In the genomic region with DNA sequence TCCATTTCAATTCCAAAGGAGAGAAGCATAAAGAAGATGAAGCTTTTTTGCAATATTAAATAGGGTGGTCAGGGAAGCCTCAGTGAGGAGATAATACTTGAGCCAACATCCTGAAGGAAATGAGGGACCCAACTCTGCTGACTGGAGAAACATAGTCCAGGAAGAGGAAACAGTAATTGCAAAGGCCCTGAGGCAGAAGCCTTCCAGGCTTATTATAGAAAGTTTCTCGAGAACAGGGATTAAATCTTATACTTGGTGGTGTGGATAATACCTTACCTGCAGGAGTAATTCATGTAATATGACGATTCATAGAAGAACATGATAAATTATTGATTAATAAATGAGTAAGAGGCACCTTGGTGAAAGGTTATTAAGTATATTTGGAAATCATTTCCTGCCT, we compare ENCODE assay signal across 15 cellular contexts. TPM values are rescaled to one million over a fixed set of nuclear protein-coding genes. Genes with fewer than 3 reads are reported as not detected.
DNase-seq lines count a peak whose midpoint lies in the region; ATAC-seq and TF ChIP-seq lines count a peak whose summit lies in the region.
"Had no signal": no experiment of that assay in that cellular context is flagged by ENCODE, and none has a peak within 500 bp of the region (broad histone marks: within the 10 kb centered on the region; RNA-seq: fewer than 3 reads in every experiment).

No MANE protein-coding gene starts in this region.

- no peak overlapping the region for H3K4me2 ChIP-seq in GM23248 (ENCODE audit: unreplicated experiment)

- no peak for DNase-seq in CD4-positive, CD25-positive, alpha-beta regulatory T cell
- DNase-seq in GM23248 (no peak), HFFc6 (no peak), HAP-1 (ENCODE audit: low spot score in 2 of 2) (no peak)
- DNase-seq in naive thymus-derived CD4-positive, alpha-beta T cell = no peak
- DNase-seq: activated effector memory CD4-positive, alpha-beta T cell treated with anti-CD3 and anti-CD28 coated beads, Interleukin-2, amount 50 U/mL, for 16 hours; dermis blood vessel endothelial cell; DMS153; esophagus squamous epithelium; heart left ventricle; NCI-H2107; posterior cingulate gyrus; thyroid gland had no signal

- H3K27me3 ChIP-seq in CD4-positive, CD25-positive, alpha-beta regulatory T cell (ENCODE audit: control insufficient read depth, insufficient read depth, low read length) = peaks cover 10% of the 10 kb centered on the region
- H3K27me3 ChIP-seq in GM23248 (replicated peaks; ENCODE audit: insufficient read depth) (no peaks in the 10 kb centered on the region), HAP-1 (ENCODE audit: low read depth) (no peaks in the 10 kb centered on the region)
- H3K27me3 ChIP-seq in naive thymus-derived CD4-positive, alpha-beta T cell (ENCODE audit: control insufficient read depth in 2 of 2, insufficient read depth in 2 of 2, low read length in 2 of 2) = no peaks in the 10 kb centered on the region
- H3K27me3 ChIP-seq: heart left ventricle, thyroid gland had no signal

- peaks cover 9% of the 10 kb centered on the region for H3K36me3 Mint-ChIP-seq in CD4-positive, CD25-positive, alpha-beta regulatory T cell
- peaks cover 44% of the 10 kb centered on the region for H3K36me3 Mint-ChIP-seq in activated T-helper 17 cell treated with anti-CD3 and anti-CD28 coated beads, Interleukin-2, amount 50 U/mL, for 72 hours (ENCODE audit: low read depth)
- H3K36me3 Mint-ChIP-seq in naive thymus-derived CD4-positive, alpha-beta T cell = peaks cover 0 to 12% (median 8%) of the 10 kb centered on the region in 5 donors
- H3K36me3 Mint-ChIP-seq in HFFc6 (ENCODE audit: low read depth) = peaks cover 7% of the 10 kb centered on the region

- H2AFZ ChIP-seq in GM23248 = peak overlapping the region; percentile 100

- H3F3A ChIP-seq in GM23248 (ENCODE audit: insufficient read depth) = no peaks in the 10 kb centered on the region

- no peak overlapping the region for H3K27ac ChIP-seq in CD4-positive, CD25-positive, alpha-beta regulatory T cell (ENCODE audit: insufficient read depth, low read length, poor library complexity, severe bottlenecking)
- no peak overlapping the region for H3K27ac ChIP-seq in GM23248
- no peak overlapping the region for H3K27ac ChIP-seq in naive thymus-derived CD4-positive, alpha-beta T cell (ENCODE audit: low read depth, low read length)

- H3K27me3 Mint-ChIP-seq in CD4-positive, CD25-positive, alpha-beta regulatory T cell = peaks cover 24% of the 10 kb centered on the region
- no peaks in the 10 kb centered on the region for H3K27me3 Mint-ChIP-seq in activated T-helper 17 cell treated with anti-CD3 and anti-CD28 coated beads, Interleukin-2, amount 50 U/mL, for 72 hours
- peaks cover 0 to 7% (median 4%) of the 10 kb centered on the region in 5 donors for H3K27me3 Mint-ChIP-seq in naive thymus-derived CD4-positive, alpha-beta T cell
- peaks cover 4% of the 10 kb centered on the region for H3K27me3 Mint-ChIP-seq in HFFc6 (ENCODE audit: insufficient read depth)

- H3K9me3 ChIP-seq in CD4-positive, CD25-positive, alpha-beta regulatory T cell (ENCODE audit: control insufficient read depth in 2 of 2, low read length in 2 of 2) = no peaks in the 10 kb centered on the region
- H3K9me3 ChIP-seq in GM23248 (ENCODE audit: low read depth) = no peaks in the 10 kb centered on the region
- no peaks in the 10 kb centered on the region for H3K9me3 ChIP-seq in naive thymus-derived CD4-positive, alpha-beta T cell (ENCODE audit: control insufficient read depth in 2 of 3, low read length in 3 of 3)
- no peaks in the 10 kb centered on the region for H3K9me3 ChIP-seq in HAP-1
- H3K9me3 ChIP-seq: esophagus squamous epithelium, heart left ventricle, thyroid gland had no signal

- CTCF ChIA-PET in naive thymus-derived CD4-positive, alpha-beta T cell (lab: Charles Lee) = no interaction called here

- no peak overlapping the region for H3K9ac ChIP-seq in GM23248

- no peaks in the 10 kb centered on the region for H3K9me2 ChIP-seq in GM23248 (ENCODE audit: insufficient read depth)

- H3K79me2 ChIP-seq in GM23248 (ENCODE audit: insufficient read depth) = peaks cover 18% of the 10 kb centered on the region

- peaks cover 0 to 1% (median 0%) of the 10 kb centered on the region in 7 donors for H3K9me3 Mint-ChIP-seq in CD4-positive, CD25-positive, alpha-beta regulatory T cell
- no peaks in the 10 kb centered on the region for H3K9me3 Mint-ChIP-seq in activated T-helper 17 cell treated with anti-CD3 and anti-CD28 coated beads, Interleukin-2, amount 50 U/mL, for 72 hours
- peaks cover 0 to 3% (median 0%) of the 10 kb centered on the region in 11 donors for H3K9me3 Mint-ChIP-seq in naive thymus-derived CD4-positive, alpha-beta T cell
- no peaks in the 10 kb centered on the region; the same call in 1 of the 2 replicates for H3K9me3 Mint-ChIP-seq in HFFc6

- no peak for TF ChIP-seq CTCF in HFFc6 (IDR thresholded peaks at IDR 0.05)

- H3K4me1 Mint-ChIP-seq in CD4-positive, CD25-positive, alpha-beta regulatory T cell = peaks cover 11 to 24% (median 20%) of the 10 kb centered on the region in 4 donors
- H3K4me1 Mint-ChIP-seq in activated T-helper 17 cell treated with anti-CD3 and anti-CD28 coated beads, Interleukin-2, amount 50 U/mL, for 72 hours = peaks cover 14% of the 10 kb centered on the region
- H3K4me1 Mint-ChIP-seq in naive thymus-derived CD4-positive, alpha-beta T cell = peaks cover 14 to 38% (median 25%) of the 10 kb centered on the region in 7 donors
- peaks cover 30% of the 10 kb centered on the region for H3K4me1 Mint-ChIP-seq in HFFc6 (ENCODE audit: low read depth)

- no peaks in the 10 kb centered on the region for H4K20me1 ChIP-seq in GM23248 (ENCODE audit: insufficient read depth)

- POLR2A ChIA-PET in naive thymus-derived CD4-positive, alpha-beta T cell (lab: Charles Lee) = interaction anchor here (1.0 kb wide), 1 partner anchor 15 kb away, joined by 3 read pairs; no protein-coding TSS in a partner anchor

- no peak overlapping the region for H3K27ac Mint-ChIP-seq in CD4-positive, CD25-positive, alpha-beta regulatory T cell
- H3K27ac Mint-ChIP-seq in activated T-helper 17 cell treated with anti-CD3 and anti-CD28 coated beads, Interleukin-2, amount 50 U/mL, for 72 hours = no peak overlapping the region
- H3K27ac Mint-ChIP-seq in naive thymus-derived CD4-positive, alpha-beta T cell = peak overlapping the region in 2 of 9 donors; percentile 30 to 98
- H3K27ac Mint-ChIP-seq in HFFc6 = no peak overlapping the region

- H3K36me3 ChIP-seq in CD4-positive, CD25-positive, alpha-beta regulatory T cell (ENCODE audit: control insufficient read depth, insufficient read depth, low read length) = no peaks in the 10 kb centered on the region
- H3K36me3 ChIP-seq in GM23248 (ENCODE audit: low read depth) (no peaks in the 10 kb centered on the region), HAP-1 (replicated peaks) (peaks cover 15% of the 10 kb centered on the region)
- peaks cover 0 to 7% (median 0%) of the 10 kb centered on the region in 3 experiments for H3K36me3 ChIP-seq in naive thymus-derived CD4-positive, alpha-beta T cell (ENCODE audit: control insufficient read depth in 2 of 3, insufficient read depth in 3 of 3, low read length in 3 of 3)
- H3K36me3 ChIP-seq: thyroid gland had no signal

- 89 to 94% methylated on average over 2 of the region's 2 CpGs for WGBS in GM23248 (ENCODE audit: low coverage in 1 of 2, low lambda C conversion rate in 2 of 2, missing lambda C conversion rate in 2 of 2), 2 experiments

- H3K4me3 ChIP-seq in CD4-positive, CD25-positive, alpha-beta regulatory T cell (ENCODE audit: low read depth, low read length) = peak overlapping the region; percentile 98
- H3K4me3 ChIP-seq in GM23248 (no peak overlapping the region), HAP-1 (no peak overlapping the region)
- no peak overlapping the region for H3K4me3 ChIP-seq in naive thymus-derived CD4-positive, alpha-beta T cell (ENCODE audit: low read length)

- peaks cover 13% of the 10 kb centered on the region for H3K4me1 ChIP-seq in CD4-positive, CD25-positive, alpha-beta regulatory T cell (ENCODE audit: control insufficient read depth, insufficient read depth, low read length, poor library complexity, severe bottlenecking)
- H3K4me1 ChIP-seq in GM23248 (ENCODE audit: insufficient read depth) (0 out of 2 replicates have a peak, but pooled peaks cover 3% of the 10 kb centered on the region), HAP-1 (peaks cover 33% of the 10 kb centered on the region)
- H3K4me1 ChIP-seq in naive thymus-derived CD4-positive, alpha-beta T cell (ENCODE audit: control insufficient read depth in 2 of 2, insufficient read depth in 2 of 2, low read length in 2 of 2) = peaks cover 0 to 8% of the 10 kb centered on the region in 2 donors

- intact Hi-C loops in naive thymus-derived CD4-positive, alpha-beta T cell (cut with micrococcal nuclease) = loop anchor here (1.0 to 10.0 kb wide), 10 partner anchors 95 to 1500 kb away; a partner anchor contains a TSS

- ATAC-seq in CD4-positive, CD25-positive, alpha-beta regulatory T cell (ENCODE audit: low read depth in 2 of 2) = no peak
- ATAC-seq in activated T-helper 17 cell treated with anti-CD3 and anti-CD28 coated beads, Interleukin-2, amount 50 U/mL, for 72 hours (replicated peaks) = no peak
- no peak for ATAC-seq in naive thymus-derived CD4-positive, alpha-beta T cell
- no peak for ATAC-seq in HG02623 (IDR thresholded peaks at IDR 0.05; ENCODE audit: unreplicated experiment)

- H3K4me3 Mint-ChIP-seq in CD4-positive, CD25-positive, alpha-beta regulatory T cell = peak overlapping the region; percentile 42 to 97 (median 58)
- peak overlapping the region; percentile 98 for H3K4me3 Mint-ChIP-seq in activated T-helper 17 cell treated with anti-CD3 and anti-CD28 coated beads, Interleukin-2, amount 50 U/mL, for 72 hours
- H3K4me3 Mint-ChIP-seq in naive thymus-derived CD4-positive, alpha-beta T cell = peak overlapping the region in 6 of 10 donors; percentile 5 to 98 (median 84)
- no peak overlapping the region for H3K4me3 Mint-ChIP-seq in HFFc6

- in situ Hi-C loops in GM23248 (cut with MboI) = loop anchor here (25.0 kb wide), 1 partner anchor 1345 kb away; no protein-coding TSS in a partner anchor
- in situ Hi-C loops in HAP-1 (cut with MboI; ENCODE audit: low sequenced_read_pairs) = no loop called here

RNA-seq across cellular contexts. Expression of a gene that starts 1.0 kb away (rescaled TPM):
- total RNA-seq in CD4-positive, CD25-positive, alpha-beta regulatory T cell = 8.4 TPM
- 1 to 10 TPM; 5.0 to 9.9 (median 8.2) TPM for polyA plus RNA-seq in CD4-positive, CD25-positive, alpha-beta regulatory T cell
- 12.6 and 17.7 TPM in 2 replicates for total RNA-seq in GM23248 (2014; rRNA removed; shearing (Covaris generic))
- 11.5 and 13.1 TPM in 2 replicates for polyA plus RNA-seq in GM23248 (2016; fragmentation: Nextera tagmentation; extraction: Ambion mirVana)
- total RNA-seq in activated T-helper 17 cell treated with anti-CD3 and anti-CD28 coated beads, Interleukin-2, amount 50 U/mL, for 72 hours = 10 to 100 TPM; 46.8 to 55.0 TPM
- 10 to 100 TPM in 1 of 5 experiments, 1 to 10 TPM in 4; 4.5 to 29.9 (median 7.1) TPM for total RNA-seq in naive thymus-derived CD4-positive, alpha-beta T cell
- polyA plus RNA-seq in naive thymus-derived CD4-positive, alpha-beta T cell = 1 to 10 TPM; 5.4 to 5.6 TPM
- 10 to 100 TPM in 5 of 6 experiments, 1 to 10 TPM in 1; 8.8 to 16.2 (median 15.1) TPM for total RNA-seq in HFFc6 (2021; fragmentation: NEBNext Ultra II Directional; extraction: Animal tissue kit (Norgen Biotek cat#: 25700))
